14 cellular contexts compared by ENCODE assay signal in the genomic region with DNA sequence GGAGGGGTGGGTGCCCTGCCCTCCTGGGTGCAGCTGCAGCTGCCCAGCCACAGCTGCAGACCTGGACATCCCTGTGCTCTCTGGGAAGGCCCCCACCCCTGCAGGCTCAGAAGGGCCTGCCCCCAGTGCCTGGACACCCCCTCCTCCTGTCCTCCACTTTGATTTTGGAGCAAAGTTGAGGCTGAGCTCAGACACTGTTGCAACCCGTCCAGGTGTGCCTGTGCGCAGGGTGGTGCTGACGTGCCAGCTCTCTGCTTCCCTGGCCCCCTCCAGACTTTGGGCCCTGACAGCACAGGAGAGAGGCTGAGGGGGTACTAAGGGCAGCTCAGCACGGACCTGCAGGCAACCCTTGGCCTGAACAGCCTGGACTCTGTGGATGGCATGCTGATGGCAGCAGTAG.
"Had no signal": no experiment of that assay in that cellular context is flagged by ENCODE, and none has a peak within 500 bp of the region (broad histone marks: within the 10 kb centered on the region; RNA-seq: fewer than 3 reads in every experiment).

No MANE protein-coding gene starts in this region.

- H3K9me3 Mint-ChIP-seq: nephron had no signal

- H3K27me3 ChIP-seq: breast epithelium, esophagus muscularis mucosa, gastrocnemius medialis, right atrium auricular region, stomach had no signal

- H3K9me3 ChIP-seq: breast epithelium, gastrocnemius medialis, right atrium auricular region had no signal

- H3K4me1 Mint-ChIP-seq: nephron had no signal

- H3K4me3 Mint-ChIP-seq: effector memory CD8-positive, alpha-beta T cell; nephron had no signal

- H3K27ac ChIP-seq: breast epithelium, epithelial cell of prostate, esophagus muscularis mucosa, gastrocnemius medialis, right atrium auricular region, stomach had no signal

- H3K27ac Mint-ChIP-seq: effector memory CD8-positive, alpha-beta T cell; nephron had no signal

- ATAC-seq: effector memory CD8-positive, alpha-beta T cell; gastrocnemius medialis; mucosa of descending colon had no signal

- H3K27me3 Mint-ChIP-seq: effector memory CD8-positive, alpha-beta T cell had no signal

- H3K4me3 ChIP-seq: breast epithelium, esophagus muscularis mucosa, gastrocnemius medialis, mucosa of descending colon, right atrium auricular region, stomach had no signal

- H3K4me1 ChIP-seq: breast epithelium, esophagus muscularis mucosa, gastrocnemius medialis, right atrium auricular region, stomach had no signal

- H3K36me3 ChIP-seq: breast epithelium, esophagus muscularis mucosa, gastrocnemius medialis, right atrium auricular region, stomach had no signal

- DNase-seq: caudate nucleus; effector memory CD8-positive, alpha-beta T cell; gastrocnemius medialis; glutamatergic neuron; small intestine; stimulated activated CD4-positive, alpha-beta T cell treated with anti-CD3 and anti-CD28 coated beads, Interleukin-2, amount 100 ng/mL, for 48 hours; stomach; trophoblast cell had no signal
